Comparison of ENCODE assay signal across 10 cellular contexts in the genomic region with DNA sequence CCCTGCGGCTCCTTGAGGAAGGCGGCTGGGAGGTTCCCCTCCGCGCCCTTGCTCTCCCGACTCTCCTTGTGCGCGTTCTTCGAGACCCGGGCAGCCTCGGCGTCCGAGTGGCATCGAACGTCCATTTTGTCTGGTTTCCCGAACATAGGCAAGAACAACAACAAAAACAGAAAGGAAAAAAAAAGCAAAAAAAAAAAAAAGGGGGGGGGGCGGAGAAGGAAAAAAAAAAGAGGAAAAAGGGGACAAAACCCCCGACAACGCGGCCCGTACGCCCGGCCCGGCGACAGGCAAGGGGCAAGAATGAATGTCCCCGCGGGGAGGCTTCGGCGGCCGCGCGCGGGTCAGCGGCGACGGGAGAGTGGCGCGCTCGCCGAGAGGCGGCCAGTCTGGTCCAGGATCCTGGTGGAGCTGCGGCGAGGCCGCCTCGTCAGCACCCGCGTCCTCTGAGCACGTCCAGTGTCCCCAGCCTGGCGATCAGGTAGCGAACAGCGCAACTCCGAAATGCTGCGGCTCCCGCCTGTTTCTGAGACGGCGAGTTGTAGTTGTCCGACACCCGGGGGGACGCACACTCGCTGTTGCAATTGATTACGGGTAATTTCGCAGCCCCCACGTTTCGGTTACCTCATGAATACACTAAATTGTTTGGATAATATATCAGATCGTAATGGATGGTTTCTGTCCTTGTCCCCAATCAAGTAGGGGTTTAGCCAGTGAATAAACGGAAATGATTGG. TPM values are rescaled to one million over a fixed set of nuclear protein-coding genes. Genes with fewer than 3 reads are reported as not detected.
DNase-seq lines count a peak whose midpoint lies in the region; ATAC-seq and TF ChIP-seq lines count a peak whose summit lies in the region.
"Had no signal": no experiment of that assay in that cellular context is flagged by ENCODE, and none has a peak within 500 bp of the region (broad histone marks: within the 10 kb centered on the region; RNA-seq: fewer than 3 reads in every experiment).

A gene with protein sequence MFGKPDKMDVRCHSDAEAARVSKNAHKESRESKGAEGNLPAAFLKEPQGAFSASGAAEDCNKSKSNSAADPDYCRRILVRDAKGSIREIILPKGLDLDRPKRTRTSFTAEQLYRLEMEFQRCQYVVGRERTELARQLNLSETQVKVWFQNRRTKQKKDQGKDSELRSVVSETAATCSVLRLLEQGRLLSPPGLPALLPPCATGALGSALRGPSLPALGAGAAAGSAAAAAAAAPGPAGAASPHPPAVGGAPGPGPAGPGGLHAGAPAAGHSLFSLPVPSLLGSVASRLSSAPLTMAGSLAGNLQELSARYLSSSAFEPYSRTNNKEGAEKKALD (minus strand): TSS at position 360 of the 732 bp plus-strand sequence. CDS start 214 bp downstream, at position 146.

- POLR2A ChIA-PET in WTC11 (lab: Charles Lee) = interaction anchor here (0.6 to 0.9 kb wide), 2 partner anchors 512 to 1458 kb away, joined by 4 to 8 read pairs; partner anchors contain the start of gene PRLHR

- peaks cover 11% of the 10 kb centered on the region; the same call in 1 of the 2 replicates for H3K4me1 ChIP-seq in iPS-20b (ENCODE audit: insufficient read depth, low read length)

- TF ChIP-seq CTCF in WTC11 (IDR thresholded peaks at IDR 0.05) = no peak

- H3K4me1 Mint-ChIP-seq in T-helper 2 cell treated with Interferon-gamma antibody and Interleukin-4, amounts not matched to agents 5 μg/mL and 100 μg/mL, for 36 hours (ENCODE audit: low read depth) = no peaks in the 10 kb centered on the region
- peaks cover 46% of the 10 kb centered on the region for H3K4me1 Mint-ChIP-seq in WTC11
- peaks cover 20% of the 10 kb centered on the region for H3K4me1 Mint-ChIP-seq in stimulated activated naive CD8-positive, alpha-beta T cell treated with anti-CD3 and anti-CD28 coated beads, Interleukin-15, Interleukin-2, amounts not matched to agents 100 ng/mL and 50 ng/mL, for 24 hours (ENCODE audit: low read depth)

- no peaks in the 10 kb centered on the region for H3K36me3 ChIP-seq in iPS-20b (ENCODE audit: insufficient read depth, low read depth, low read length)

- no peak for ATAC-seq in WTC11
- ATAC-seq in HG03521 (IDR thresholded peaks at IDR 0.05; ENCODE audit: unreplicated experiment) = no peak

- no peaks in the 10 kb centered on the region for H3K9me3 Mint-ChIP-seq in T-helper 2 cell treated with Interferon-gamma antibody and Interleukin-4, amounts not matched to agents 5 μg/mL and 100 μg/mL, for 36 hours
- H3K9me3 Mint-ChIP-seq in WTC11 = no peaks in the 10 kb centered on the region
- H3K9me3 Mint-ChIP-seq in stimulated activated naive CD8-positive, alpha-beta T cell treated with anti-CD3 and anti-CD28 coated beads, Interleukin-15, Interleukin-2, amounts not matched to agents 100 ng/mL and 50 ng/mL, for 24 hours = no peaks in the 10 kb centered on the region

- no peaks in the 10 kb centered on the region for H3K36me3 Mint-ChIP-seq in T-helper 2 cell treated with Interferon-gamma antibody and Interleukin-4, amounts not matched to agents 5 μg/mL and 100 μg/mL, for 36 hours (ENCODE audit: low read depth)
- H3K36me3 Mint-ChIP-seq in WTC11 = no peaks in the 10 kb centered on the region; the same call in 1 of the 2 replicates
- H3K36me3 Mint-ChIP-seq in stimulated activated naive CD8-positive, alpha-beta T cell treated with anti-CD3 and anti-CD28 coated beads, Interleukin-15, Interleukin-2, amounts not matched to agents 100 ng/mL and 50 ng/mL, for 24 hours (ENCODE audit: low read depth) = no peaks in the 10 kb centered on the region

- H3K27ac Mint-ChIP-seq in T-helper 2 cell treated with Interferon-gamma antibody and Interleukin-4, amounts not matched to agents 5 μg/mL and 100 μg/mL, for 36 hours = peak within 1 kb of the TSS; percentile 49
- no peak within 1 kb of the TSS for H3K27ac Mint-ChIP-seq in WTC11
- H3K27ac Mint-ChIP-seq in stimulated activated naive CD8-positive, alpha-beta T cell treated with anti-CD3 and anti-CD28 coated beads, Interleukin-15, Interleukin-2, amounts not matched to agents 100 ng/mL and 50 ng/mL, for 24 hours = no peak within 1 kb of the TSS

- no peak within 1 kb of the TSS for H3K9ac ChIP-seq in iPS-20b (ENCODE audit: low read depth, low read length)

- H3K4me3 Mint-ChIP-seq in T-helper 2 cell treated with Interferon-gamma antibody and Interleukin-4, amounts not matched to agents 5 μg/mL and 100 μg/mL, for 36 hours = no peak within 1 kb of the TSS
- peak within 1 kb of the TSS; percentile 67 for H3K4me3 Mint-ChIP-seq in WTC11
- H3K4me3 Mint-ChIP-seq in stimulated activated naive CD8-positive, alpha-beta T cell treated with anti-CD3 and anti-CD28 coated beads, Interleukin-15, Interleukin-2, amounts not matched to agents 100 ng/mL and 50 ng/mL, for 24 hours = peak within 1 kb of the TSS; percentile 41

- no peak within 1 kb of the TSS for H3K27ac ChIP-seq in iPS-20b (ENCODE audit: low read length)

- peaks cover 7% of the 10 kb centered on the region; the same call in 1 of the 2 replicates for H3K9me3 ChIP-seq in iPS-20b (ENCODE audit: insufficient read depth, low read depth, low read length)

- peak within 1 kb of the TSS; percentile 53 for H3K4me3 ChIP-seq in iPS-20b (ENCODE audit: low read length)

- H3K27me3 Mint-ChIP-seq in T-helper 2 cell treated with Interferon-gamma antibody and Interleukin-4, amounts not matched to agents 5 μg/mL and 100 μg/mL, for 36 hours (ENCODE audit: low read depth) = peaks cover 76% of the 10 kb centered on the region
- H3K27me3 Mint-ChIP-seq in WTC11 (ENCODE audit: low read depth) = peaks cover 96% of the 10 kb centered on the region
- H3K27me3 Mint-ChIP-seq in stimulated activated naive CD8-positive, alpha-beta T cell treated with anti-CD3 and anti-CD28 coated beads, Interleukin-15, Interleukin-2, amounts not matched to agents 100 ng/mL and 50 ng/mL, for 24 hours = peaks cover 77% of the 10 kb centered on the region

- DNase-seq in T-helper 2 cell treated with Interferon-gamma antibody and Interleukin-4, amounts not matched to agents 5 μg/mL and 100 μg/mL, for 36 hours (ENCODE audit: low spot score) = no peak
- DNase-seq in T-helper 2 cell (no peak), WTC11 (ENCODE audit: low spot score) (peak; percentile 51)
- DNase-seq in activated CD4-positive, CD25-positive, alpha-beta regulatory T cell treated with anti-CD3 and anti-CD28 coated beads, Interleukin-2, amount 50 U/mL, for 72 hours = no peak
- DNase-seq in stimulated activated CD8-positive, alpha-beta memory T cell treated with anti-CD3 and anti-CD28 coated beads, Interleukin-4, amount 100 ng/mL, for 48 hours = no peak
- DNase-seq: NCI-H1436 had no signal

- H3K27me3 ChIP-seq in iPS-20b (ENCODE audit: insufficient read depth, low read length) = peaks cover 99% of the 10 kb centered on the region

- CTCF ChIA-PET in WTC11 (lab: Charles Lee) = interaction anchor here (0.9 to 5.7 kb wide), 6 partner anchors 8 to 37 kb away, joined by 3 to 72 read pairs (median 18); no protein-coding TSS in a partner anchor

TF ChIP-seq in WTC11, 78 proteins besides CTCF, POLR2A, EP300 and RAD21:
- TF ChIP-seq, protein P1, sequence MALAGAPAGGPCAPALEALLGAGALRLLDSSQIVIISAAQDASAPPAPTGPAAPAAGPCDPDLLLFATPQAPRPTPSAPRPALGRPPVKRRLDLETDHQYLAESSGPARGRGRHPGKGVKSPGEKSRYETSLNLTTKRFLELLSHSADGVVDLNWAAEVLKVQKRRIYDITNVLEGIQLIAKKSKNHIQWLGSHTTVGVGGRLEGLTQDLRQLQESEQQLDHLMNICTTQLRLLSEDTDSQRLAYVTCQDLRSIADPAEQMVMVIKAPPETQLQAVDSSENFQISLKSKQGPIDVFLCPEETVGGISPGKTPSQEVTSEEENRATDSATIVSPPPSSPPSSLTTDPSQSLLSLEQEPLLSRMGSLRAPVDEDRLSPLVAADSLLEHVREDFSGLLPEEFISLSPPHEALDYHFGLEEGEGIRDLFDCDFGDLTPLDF (CRISPR knock-in tag; IDR thresholded peaks at IDR 0.05) = no peak
- TF ChIP-seq, protein P2, sequence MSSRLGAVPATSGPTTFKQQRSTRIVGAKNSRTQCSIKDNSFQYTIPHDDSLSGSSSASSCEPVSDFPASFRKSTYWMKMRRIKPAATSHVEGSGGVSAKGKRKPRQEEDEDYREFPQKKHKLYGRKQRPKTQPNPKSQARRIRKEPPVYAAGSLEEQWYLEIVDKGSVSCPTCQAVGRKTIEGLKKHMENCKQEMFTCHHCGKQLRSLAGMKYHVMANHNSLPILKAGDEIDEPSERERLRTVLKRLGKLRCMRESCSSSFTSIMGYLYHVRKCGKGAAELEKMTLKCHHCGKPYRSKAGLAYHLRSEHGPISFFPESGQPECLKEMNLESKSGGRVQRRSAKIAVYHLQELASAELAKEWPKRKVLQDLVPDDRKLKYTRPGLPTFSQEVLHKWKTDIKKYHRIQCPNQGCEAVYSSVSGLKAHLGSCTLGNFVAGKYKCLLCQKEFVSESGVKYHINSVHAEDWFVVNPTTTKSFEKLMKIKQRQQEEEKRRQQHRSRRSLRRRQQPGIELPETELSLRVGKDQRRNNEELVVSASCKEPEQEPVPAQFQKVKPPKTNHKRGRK (CRISPR knock-in tag; IDR thresholded peaks at IDR 0.05; ENCODE audit: borderline replicate concordance) = 0 out of 2 replicates have a peak, but pooled peaks have one; percentile 46

RNA-seq across cellular contexts. Expression of the gene that starts here (rescaled TPM):
- 0.04 TPM in 1 of 3 replicates, not detected in the others for total RNA-seq in WTC11 (2021)
- total RNA-seq: lung microvascular endothelial cell had no signal

Comparison
In these comparisons a context has a peak if more than half of its experiments do, and no peak if none do; other contexts are left out.
1. Peak in DNase-seq in WTC11; RNA of the gene not detected or under 1 TPM.